Comparison of ENCODE assay signal across 26 cellular contexts in the genomic region with DNA sequence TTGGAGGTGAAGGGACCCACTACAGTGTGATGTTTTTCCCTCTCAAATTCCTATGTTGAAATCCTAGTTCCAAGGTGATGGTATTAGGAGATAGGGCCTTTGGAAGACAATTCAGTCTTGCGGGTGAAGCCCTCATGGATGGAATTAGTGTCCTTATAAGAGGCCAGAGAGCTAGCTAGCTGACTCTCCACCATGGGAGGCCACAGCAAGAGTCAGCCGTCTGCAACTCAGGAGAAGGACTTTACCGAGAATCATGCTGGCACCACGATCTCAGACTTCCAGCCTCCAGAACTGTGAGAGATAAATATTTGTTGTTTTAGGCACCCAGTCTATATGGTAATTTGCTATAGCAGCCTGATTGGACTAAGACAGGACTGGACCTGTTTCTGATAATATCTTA.
DNase-seq lines count a peak whose midpoint lies in the region.
"Had no signal": no experiment of that assay in that cellular context is flagged by ENCODE, and none has a peak within 500 bp of the region (broad histone marks: within the 10 kb centered on the region; RNA-seq: fewer than 3 reads in every experiment).

No MANE protein-coding gene starts in this region.

- no peak overlapping the region for H3K27ac ChIP-seq in trophoblast cell (ENCODE audit: low read depth, low read length)
- H3K27ac ChIP-seq: 22Rv1; A549; BLaER1; BLaER1 treated with 17β-estradiol and CSF1 and Interleukin-3, amounts not matched to agents 10 nM and 100 nM; C4-2B had no signal

- no peak overlapping the region for H2BK5ac ChIP-seq in trophoblast cell (ENCODE audit: low read depth, low read length, poor library complexity)

- H2AK5ac ChIP-seq in trophoblast cell (ENCODE audit: low read length) = no peak overlapping the region

- no peak overlapping the region for H3K4me3 ChIP-seq in trophoblast cell (ENCODE audit: low read depth, low read length)
- H3K4me3 ChIP-seq: A549; BLaER1; BLaER1 treated with 17β-estradiol and CSF1 and Interleukin-3, amounts not matched to agents 10 nM and 100 nM had no signal

- no peak overlapping the region for H4K12ac ChIP-seq in trophoblast cell (ENCODE audit: low read depth, low read length)

- no peak overlapping the region for H3K14ac ChIP-seq in trophoblast cell (ENCODE audit: low read length)

- no peaks in the 10 kb centered on the region for H3K4me1 ChIP-seq in trophoblast cell (ENCODE audit: control insufficient read depth in 1 of 2, insufficient read depth in 2 of 2, low read length in 2 of 2)
- H3K4me1 ChIP-seq: A549, BE2C, BLaER1, Caco-2 had no signal

- H3K9ac ChIP-seq in trophoblast cell (ENCODE audit: low read length) = no peak overlapping the region
- H3K9ac ChIP-seq: BLaER1; BLaER1 treated with 17β-estradiol and CSF1 and Interleukin-3, amounts not matched to agents 10 nM and 100 nM had no signal

- DNase-seq in trophoblast cell = peak; percentile 70 to 81
- DNase-seq in dermis blood vessel endothelial cell = no peak
- DNase-seq: 8988T; AML-193; BE2C; C1 segment of cervical spinal cord; Caco-2; Calu3; CD4-positive, alpha-beta memory T cell; CD4-positive, alpha-beta T cell; CD4-positive, CD25-positive, alpha-beta regulatory T cell; CD8-positive, alpha-beta memory T cell; CD8-positive, alpha-beta T cell; COR-L47; DMS 273 treated with DMSO at 0.1 percent for 48 hours; DMS153; DMS53; DMS79; DMS79 treated with DMSO at 0.1 percent for 48 hours; DND-41; EL had no signal

- no peaks in the 10 kb centered on the region for H3K36me3 ChIP-seq in trophoblast cell (ENCODE audit: control insufficient read depth in 1 of 2, insufficient read depth in 2 of 2, low read length in 2 of 2)
- H3K36me3 ChIP-seq: BE2C; BLaER1; BLaER1 treated with 17β-estradiol and CSF1 and Interleukin-3, amounts not matched to agents 10 nM and 100 nM had no signal

- H2BK120ac ChIP-seq in trophoblast cell (ENCODE audit: insufficient read depth, low read length, poor library complexity) = no peak overlapping the region

- no peak overlapping the region for H3K4ac ChIP-seq in trophoblast cell (ENCODE audit: low read depth, low read length)

- H2AFZ ChIP-seq in trophoblast cell (ENCODE audit: insufficient read depth, low read length, poor library complexity) = no peak overlapping the region

- H3K27me3 ChIP-seq in trophoblast cell (ENCODE audit: insufficient read depth, low read length) = no peaks in the 10 kb centered on the region
- H3K27me3 ChIP-seq: BE2C; BLaER1; BLaER1 treated with 17β-estradiol and CSF1 and Interleukin-3, amounts not matched to agents 10 nM and 100 nM had no signal

- no peaks in the 10 kb centered on the region for H3K9me3 ChIP-seq in trophoblast cell (ENCODE audit: insufficient read depth, low read depth, low read length)
- H3K9me3 ChIP-seq: A549; BE2C; BLaER1; BLaER1 treated with 17β-estradiol and CSF1 and Interleukin-3, amounts not matched to agents 10 nM and 100 nM; Caco-2 had no signal

- no peaks in the 10 kb centered on the region for H3K79me2 ChIP-seq in trophoblast cell (ENCODE audit: control insufficient read depth, insufficient read depth, low read length, poor library complexity)

- no CpG with 5 or more reads among the region's 4 CpGs for WGBS in trophoblast cell (ENCODE audit: extremely low coverage, insufficient coverage, insufficient read length)

- no peak overlapping the region for H4K91ac ChIP-seq in trophoblast cell (ENCODE audit: low read depth, low read length)

- no peak overlapping the region for H3K23ac ChIP-seq in trophoblast cell (ENCODE audit: low read length)

- H3K79me1 ChIP-seq in trophoblast cell (ENCODE audit: low read length) = no peaks in the 10 kb centered on the region

- H2BK12ac ChIP-seq in trophoblast cell (ENCODE audit: low read length) = no peak overlapping the region

- no peak overlapping the region for H4K8ac ChIP-seq in trophoblast cell (ENCODE audit: low read depth, low read length)

- no peak overlapping the region for H3K4me2 ChIP-seq in trophoblast cell (ENCODE audit: low read length)
- H3K4me2 ChIP-seq: A549; BLaER1; BLaER1 treated with 17β-estradiol and CSF1 and Interleukin-3, amounts not matched to agents 10 nM and 100 nM had no signal

- H3K18ac ChIP-seq in trophoblast cell (ENCODE audit: low read length) = no peak overlapping the region
